In genomic region chr2:96148410-96149217, GRCh38 we compare ENCODE assay signal across 8 cellular contexts. TPM values are rescaled to one million over a fixed set of nuclear protein-coding genes. Genes with fewer than 3 reads are reported as not detected.
DNase-seq lines count a peak whose midpoint lies in the region; ATAC-seq and TF ChIP-seq lines count a peak whose summit lies in the region.

No MANE protein-coding gene starts in this region.

- DNase-seq in GM10248 (ENCODE audit: extremely low spot score) (peak; percentile 83), NCI-H146 treated with DMSO at 0.1 percent for 48 hours (lab: John Stamatoyannopoulos, UW; ENCODE audit: unreplicated experiment) (peak; percentile 12), brain pericyte (ENCODE audit: low read depth, low spot score) (peak; percentile 92), left colon (peak; percentile 83 to 84), globus pallidus (ENCODE audit: low spot score) (no peak)
- DNase-seq in stimulated activated CD4-positive, alpha-beta T cell treated with anti-CD3 and anti-CD28 coated beads, TNF-alpha, amount 100 ng/mL, for 48 hours (ENCODE audit: low read depth in 3 of 3) = peak; percentile 92 to 98 (median 97)

- POLR2A ChIA-PET in GM10248 (lab: Yijun Ruan, JAX) = interaction anchor here (4.4 to 5.7 kb wide), 2 partner anchors 9 to 10 kb away, joined by 29 to 37 read pairs; partner anchors contain the start of gene ASTL

- ATAC-seq in HG02588 (IDR thresholded peaks at IDR 0.05; ENCODE audit: unreplicated experiment) = peak; percentile 33
- peak; percentile 61 for ATAC-seq in left colon

- H3K27ac ChIP-seq in VCaP = peak overlapping the region; percentile 93; the same call in 1 of the 2 replicates

- intact Hi-C loops in left colon (cut with DNase I, micrococcal nuclease) = no loop called here

- CTCF ChIA-PET in GM10248 (lab: Yijun Ruan, JAX) = interaction anchor here (1.1 to 20.4 kb wide), 4 partner anchors 10 to 360 kb away, joined by 4 to 658 read pairs (median 5); no protein-coding TSS in a partner anchor

- TF ChIP-seq CTCF in GM10248 (IDR thresholded peaks at IDR 0.05; ENCODE audit: control extremely low read depth, extremely low read depth, low read depth, missing control alignments) = no peak
- no peak for TF ChIP-seq CTCF in VCaP (conservative IDR thresholded peaks at IDR 0.05)

RNA-seq across cellular contexts. Expression of gene DUSP2, which starts 3.4 kb away (rescaled TPM):
- total RNA-seq in left colon = 1 to 10 TPM; 1.7 to 1.9 TPM

RNA-seq across cellular contexts. Expression of gene ASTL, which starts 10.3 kb away (rescaled TPM):
- under 1 TPM; 0.31 to 0.45 TPM for total RNA-seq in left colon

RNA-seq across cellular contexts. Expression of gene ADRA2B, which starts 32.2 kb away (rescaled TPM):
- under 1 TPM; 0.12 to 0.84 TPM for total RNA-seq in left colon
